ENCODE assay signal across 28 cellular contexts in genomic region chr15:94125131-94125530, GRCh38.
A peak's percentile ranks its signal among the peaks of the same experiment; 100 is the strongest.
DNase-seq lines count a peak whose midpoint lies in the region; ATAC-seq and FAIRE-seq lines count a peak whose summit lies in the region.
"Had no signal": no experiment of that assay in that cellular context is flagged by ENCODE, and none has a peak within 500 bp of the region (broad histone marks: within the 10 kb centered on the region; RNA-seq: fewer than 3 reads in every experiment).

No MANE protein-coding gene starts in this region.

- DNase-seq in Right ventricle myocardium inferior (ENCODE audit: missing footprints) (no peak), right cardiac atrium (no peak), RPMI7951 (ENCODE audit: low read depth) (peak; percentile 66), aorta (no peak), H7 (no peak)
- DNase-seq in stimulated activated naive B cell treated with anti-CD40 and anti-IgM and Interleukin-4, amounts not matched to agents 10 μg/mL and 1 μg/mL and 100 μg/mL, for 72 hours = no peak
- DNase-seq: 8988T; activated naive CD8-positive, alpha-beta T cell treated with anti-CD3 and anti-CD28 coated beads for 36 hours; CD4-positive, CD25-positive, alpha-beta regulatory T cell; colonic mucosa; foreskin melanocyte; immature natural killer cell; left lung; midbrain; natural killer cell; NCI-H1092; NCI-H187 treated with DMSO at 0.1 percent for 48 hours; NCI-H82; pancreas; SHP77 treated with DMSO at 0.1 percent for 48 hours; T-cell had no signal

- H3K27ac Mint-ChIP-seq in stimulated activated naive B cell treated with anti-CD40 and anti-IgM and Interleukin-4, amounts not matched to agents 10 μg/mL and 1 μg/mL and 100 μg/mL, for 72 hours = no peak overlapping the region
- H3K27ac Mint-ChIP-seq: activated naive CD8-positive, alpha-beta T cell treated with anti-CD3 and anti-CD28 coated beads for 36 hours; CD4-positive, CD25-positive, alpha-beta regulatory T cell; immature natural killer cell; natural killer cell; T-cell; type B pancreatic cell had no signal

- no peak overlapping the region for H3K27ac ChIP-seq in right cardiac atrium (ENCODE audit: low read length)
- H3K27ac ChIP-seq in aorta (ENCODE audit: low read depth in 1 of 2, low read length in 2 of 2) = no peak overlapping the region
- H3K27ac ChIP-seq: colonic mucosa, hepatocyte, left lung, pancreas, right atrium auricular region, VCaP had no signal

- H3K4me3 ChIP-seq in right cardiac atrium (ENCODE audit: low read length) (no peak overlapping the region), aorta (ENCODE audit: low read length in 2 of 2) (no peak overlapping the region), H7 (ENCODE audit: insufficient read depth, low read depth, low read length) (no peak overlapping the region)
- H3K4me3 ChIP-seq: colonic mucosa, hepatocyte, left lung, pancreas, right atrium auricular region had no signal

- ATAC-seq in Right ventricle myocardium inferior (peak; percentile 37), right cardiac atrium (no peak), aorta (ENCODE audit: low FRiP score) (peak; percentile 15), HG03439 (IDR thresholded peaks at IDR 0.05; ENCODE audit: unreplicated experiment) (no peak)
- ATAC-seq in stimulated activated naive B cell treated with anti-CD40 and anti-IgM and Interleukin-4, amounts not matched to agents 10 μg/mL and 1 μg/mL and 100 μg/mL, for 72 hours (replicated peaks) = no peak
- ATAC-seq: left lung, natural killer cell, pancreas had no signal

- H3K4me1 ChIP-seq in right cardiac atrium (ENCODE audit: control insufficient read depth, insufficient read depth, low read length) (no peaks in the 10 kb centered on the region), aorta (ENCODE audit: control insufficient read depth in 1 of 2, insufficient read depth in 2 of 2, low read length in 2 of 2) (peaks cover 0 to under 1% of the 10 kb centered on the region in 2 donors)
- H3K4me1 ChIP-seq: colonic mucosa, pancreas, right atrium auricular region had no signal

- no peaks in the 10 kb centered on the region for H3K36me3 ChIP-seq in aorta (ENCODE audit: control insufficient read depth in 1 of 2, insufficient read depth in 2 of 2, low read length in 1 of 2)
- no peaks in the 10 kb centered on the region for H3K36me3 ChIP-seq in H7 (replicated peaks; ENCODE audit: control insufficient read depth, insufficient read depth, low read length)
- H3K36me3 ChIP-seq: colonic mucosa, left lung, pancreas, right atrium auricular region had no signal

- H3K27me3 Mint-ChIP-seq in stimulated activated naive B cell treated with anti-CD40 and anti-IgM and Interleukin-4, amounts not matched to agents 10 μg/mL and 1 μg/mL and 100 μg/mL, for 72 hours = no peaks in the 10 kb centered on the region
- H3K27me3 Mint-ChIP-seq: activated naive CD8-positive, alpha-beta T cell treated with anti-CD3 and anti-CD28 coated beads for 36 hours; CD4-positive, CD25-positive, alpha-beta regulatory T cell; T-cell had no signal

- H3K9me3 ChIP-seq in right cardiac atrium (ENCODE audit: control insufficient read depth, low read length) = no peaks in the 10 kb centered on the region
- H3K9me3 ChIP-seq in aorta (ENCODE audit: control insufficient read depth, low read length) = no peaks in the 10 kb centered on the region
- H3K9me3 ChIP-seq: colonic mucosa, left lung, pancreas, right atrium auricular region had no signal

- H3K27me3 ChIP-seq in right cardiac atrium (ENCODE audit: control insufficient read depth, insufficient read depth) (no peaks in the 10 kb centered on the region), aorta (ENCODE audit: control insufficient read depth in 1 of 2, insufficient read depth in 2 of 2, low read length in 1 of 2) (no peaks in the 10 kb centered on the region), H7 (ENCODE audit: control insufficient read depth, insufficient read depth, low read length) (no peaks in the 10 kb centered on the region)
- H3K27me3 ChIP-seq: colonic mucosa, hepatocyte, left lung, pancreas, right atrium auricular region had no signal

- H3K9me3 Mint-ChIP-seq in stimulated activated naive B cell treated with anti-CD40 and anti-IgM and Interleukin-4, amounts not matched to agents 10 μg/mL and 1 μg/mL and 100 μg/mL, for 72 hours = no peaks in the 10 kb centered on the region
- H3K9me3 Mint-ChIP-seq: activated naive CD8-positive, alpha-beta T cell treated with anti-CD3 and anti-CD28 coated beads for 36 hours; immature natural killer cell; natural killer cell; T-cell; type B pancreatic cell had no signal

- no peak overlapping the region for H3K4me3 Mint-ChIP-seq in stimulated activated naive B cell treated with anti-CD40 and anti-IgM and Interleukin-4, amounts not matched to agents 10 μg/mL and 1 μg/mL and 100 μg/mL, for 72 hours
- H3K4me3 Mint-ChIP-seq: activated naive CD8-positive, alpha-beta T cell treated with anti-CD3 and anti-CD28 coated beads for 36 hours; CD4-positive, CD25-positive, alpha-beta regulatory T cell; immature natural killer cell; natural killer cell; T-cell; type B pancreatic cell had no signal

- FAIRE-seq in endometrium (lab: Jason Lieb, UNC) = peak; percentile 83
- FAIRE-seq: HTR-8/SVneo, pancreas had no signal

- WGBS in right cardiac atrium = 34% methylated on average over 1 of the region's 1 CpG
- 17 to 41% methylated on average over 1 of the region's 1 CpG for WGBS in aorta, 2 donors

- no peaks in the 10 kb centered on the region for H3K4me1 Mint-ChIP-seq in stimulated activated naive B cell treated with anti-CD40 and anti-IgM and Interleukin-4, amounts not matched to agents 10 μg/mL and 1 μg/mL and 100 μg/mL, for 72 hours
- H3K4me1 Mint-ChIP-seq: activated naive CD8-positive, alpha-beta T cell treated with anti-CD3 and anti-CD28 coated beads for 36 hours; CD4-positive, CD25-positive, alpha-beta regulatory T cell; immature natural killer cell; natural killer cell; T-cell had no signal

- H3K36me3 Mint-ChIP-seq in stimulated activated naive B cell treated with anti-CD40 and anti-IgM and Interleukin-4, amounts not matched to agents 10 μg/mL and 1 μg/mL and 100 μg/mL, for 72 hours = no peaks in the 10 kb centered on the region
- H3K36me3 Mint-ChIP-seq: activated naive CD8-positive, alpha-beta T cell treated with anti-CD3 and anti-CD28 coated beads for 36 hours; CD4-positive, CD25-positive, alpha-beta regulatory T cell; immature natural killer cell; natural killer cell; T-cell; type B pancreatic cell had no signal

- intact Hi-C loops in Right ventricle myocardium inferior (cut with DNase I) = no loop called here
- intact Hi-C loops in right cardiac atrium (cut with DNase I) = loop anchor here in 2 of 4 donors (10.0 kb wide), 1 partner anchor 1090 kb away; no protein-coding TSS in a partner anchor
- intact Hi-C loops in aorta (cut with DNase I) = loop anchor here in 1 of 2 donors (10.0 kb wide), 2 partner anchors 130 to 1090 kb away; no protein-coding TSS in a partner anchor

Comparison
In these comparisons a context has a peak if more than half of its experiments do, and no peak if none do; other contexts are left out.
1. ATAC-seq: peak in Right ventricle myocardium inferior (single experiment) and aorta (single experiment); none in right cardiac atrium (0 of 2), HG03439 (single experiment) and stimulated activated naive B cell treated with anti-CD40 and anti-IgM and Interleukin-4, amounts not matched to agents 10 μg/mL and 1 μg/mL and 100 μg/mL, for 72 hours (0 of 2).